In the genomic region with DNA sequence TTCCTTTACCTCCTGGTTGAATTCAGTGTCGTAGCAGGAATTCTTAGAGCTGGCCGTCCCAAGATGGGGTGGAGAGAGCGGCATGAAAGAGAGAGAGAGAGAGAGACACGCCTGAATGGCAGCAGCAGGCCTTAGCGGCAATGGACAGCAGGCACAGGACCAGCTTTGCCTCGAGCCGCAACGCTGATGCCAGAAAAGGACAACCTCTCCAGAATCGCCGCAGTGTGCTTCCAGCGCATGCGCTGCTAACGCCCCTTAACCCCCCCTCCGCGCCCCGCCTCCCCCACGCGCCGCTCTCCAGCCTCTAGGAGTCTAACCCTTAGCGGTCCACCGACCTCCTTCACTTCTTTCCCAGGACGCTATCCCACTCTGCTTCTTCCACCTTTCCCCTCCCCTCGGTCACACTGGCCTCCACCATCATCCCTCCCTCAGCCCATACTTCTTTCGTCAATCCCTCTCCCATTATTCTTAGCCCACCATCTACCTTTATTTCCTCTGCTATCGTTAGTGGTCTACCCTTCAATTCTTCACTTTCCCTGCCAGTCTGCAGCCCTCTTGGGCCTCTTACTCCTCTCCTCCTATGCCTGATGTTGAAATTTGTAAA, we compare ENCODE assay signal across 8 cellular contexts. TPM values are rescaled to one million over a fixed set of nuclear protein-coding genes. Genes with fewer than 3 reads are reported as not detected.
DNase-seq lines count a peak whose midpoint lies in the region; ATAC-seq and TF ChIP-seq lines count a peak whose summit lies in the region.

No MANE protein-coding gene starts in this region.

- TF ChIP-seq CTCF in GM12864 (IDR thresholded peaks at IDR 0.05; ENCODE audit: low read depth, low read length, missing control alignments): no peak
- TF ChIP-seq CTCF in OCI-LY1 (IDR thresholded peaks at IDR 0.05; ENCODE audit: low read length): no peak
- no peak for TF ChIP-seq CTCF in epithelial cell of esophagus (IDR thresholded peaks at IDR 0.05; ENCODE audit: insufficient read depth, low read depth, low read length, missing control alignments)

- no peaks in the 10 kb centered on the region for H4K20me1 ChIP-seq in OCI-LY1 (ENCODE audit: insufficient read depth, low read length)

- no peaks in the 10 kb centered on the region for H3K27me3 ChIP-seq in HUES64 (ENCODE audit: insufficient read depth, low read length)
- no peaks in the 10 kb centered on the region for H3K27me3 ChIP-seq in OCI-LY1 (ENCODE audit: insufficient read depth, low read length)
- no peaks in the 10 kb centered on the region for H3K27me3 ChIP-seq in mononuclear cell (ENCODE audit: insufficient read depth, low read length)

- H3K4me1 ChIP-seq in HUES64 (ENCODE audit: insufficient read depth, low read length) (peaks cover 9% of the 10 kb centered on the region), OCI-LY1 (ENCODE audit: insufficient read depth, low read length, severe bottlenecking) (peaks cover 23% of the 10 kb centered on the region), mononuclear cell (ENCODE audit: insufficient read depth, low read length) (peaks cover 4% of the 10 kb centered on the region)

- WGBS in HUES64: 3% methylated on average over 25 of the region's 25 CpGs

- peak overlapping the region; percentile 99 for H3K4me2 ChIP-seq in OCI-LY1 (ENCODE audit: low read length)

- DNase-seq in GM12864 (ENCODE audit: low read depth) (no peak), activated T-cell treated with anti-CD3 and anti-CD28 coated beads for 1 hour (ENCODE audit: low read depth) (peak; percentile 53), epithelial cell of esophagus (ENCODE audit: low read depth) (peak; percentile 63)
- peak; percentile 50 to 51 for DNase-seq in stimulated activated CD8-positive, alpha-beta memory T cell treated with anti-CD3 and anti-CD28 coated beads, Interleukin-15, amount 100 ng/mL, for 48 hours (ENCODE audit: low read depth in 2 of 2)

- peaks cover 34% of the 10 kb centered on the region for H3K79me2 ChIP-seq in OCI-LY1 (ENCODE audit: insufficient read depth, low read length)

- peak overlapping the region; percentile 69 for H3K9ac ChIP-seq in HUES64 (ENCODE audit: low read depth, low read length)
- peak overlapping the region; percentile 79 for H3K9ac ChIP-seq in OCI-LY1 (ENCODE audit: low read length)

- no peaks in the 10 kb centered on the region for H3F3A ChIP-seq in OCI-LY1 (ENCODE audit: insufficient read depth, low read length)

- peaks cover 7% of the 10 kb centered on the region; the same call in 1 of the 2 replicates for H3K36me3 ChIP-seq in HUES64 (ENCODE audit: insufficient read depth, low read length)
- H3K36me3 ChIP-seq in OCI-LY1 (ENCODE audit: insufficient read depth, low read length): peaks cover 8% of the 10 kb centered on the region

- H3K27ac ChIP-seq in HUES64 (ENCODE audit: low read depth, low read length): peak overlapping the region; percentile 68; the same call in 1 of the 2 replicates
- no peak overlapping the region for H3K27ac ChIP-seq in OCI-LY1 (ENCODE audit: low read depth, low read length, poor library complexity, severe bottlenecking)

- no peak for ATAC-seq in HG02870 (IDR thresholded peaks at IDR 0.05; ENCODE audit: unreplicated experiment)

- peak overlapping the region; percentile 44; the same call in 1 of the 2 replicates for H2AFZ ChIP-seq in OCI-LY1 (ENCODE audit: low read length)

- H3K9me3 ChIP-seq in HUES64 (ENCODE audit: insufficient read depth, low read depth, low read length) (no peaks in the 10 kb centered on the region), OCI-LY1 (ENCODE audit: low read length) (no peaks in the 10 kb centered on the region), mononuclear cell (ENCODE audit: low read depth, low read length) (no peaks in the 10 kb centered on the region)

- H3K4me3 ChIP-seq in GM12864 (ENCODE audit: low read depth, low read length) (peak overlapping the region; percentile 89), HUES64 (ENCODE audit: low read length) (peak overlapping the region; percentile 88), OCI-LY1 (ENCODE audit: low read depth, low read length, poor library complexity, severe bottlenecking) (peak overlapping the region; percentile 96), epithelial cell of esophagus (ENCODE audit: low read length) (peak overlapping the region; percentile 79), mononuclear cell (ENCODE audit: low read length) (peak overlapping the region; percentile 60)

- H3K9me2 ChIP-seq in OCI-LY1 (ENCODE audit: low read depth, low read length): no peaks in the 10 kb centered on the region

RNA-seq across cellular contexts. Expression of gene ZCCHC13, which starts 10.5 kb away (rescaled TPM):
- not detected for polyA plus RNA-seq in HUES64 (2013, experiment 1 of 2)
- not detected for polyA plus RNA-seq in HUES64 (2013, experiment 2 of 2)
- not detected for total RNA-seq in mononuclear cell
